Comparison of ENCODE assay signal across 1 cellular context in genomic region chr16:75109732-75110243, GRCh38.
TF ChIP-seq lines count a peak whose summit lies in the region.

No MANE protein-coding gene starts in this region.

TF ChIP-seq in HepG2, 621 proteins besides CTCF, POLR2A, EP300 and RAD21:
- TF ChIP-seq HIC2 (CRISPR knock-in tag; IDR thresholded peaks at IDR 0.05; ENCODE audit: low read depth) = 0 out of 2 replicates have a peak, but pooled peaks have one; percentile 26
- peak; percentile 16; the same call in 1 of the 2 replicates for TF ChIP-seq KDM2A (CRISPR knock-in tag; IDR thresholded peaks at IDR 0.05; ENCODE audit: borderline replicate concordance, low read depth)
- TF ChIP-seq ZNF12 (CRISPR knock-in tag; IDR thresholded peaks at IDR 0.05) = no peak
- TF ChIP-seq ZNF768 (CRISPR knock-in tag; IDR thresholded peaks at IDR 0.05) = peak; percentile 21; the same call in 1 of the 2 replicates
- TF ChIP-seq HNRNPL (IDR thresholded peaks at IDR 0.05; ENCODE audit: low read depth, low read length) = peak; percentile 67; the same call in 1 of the 2 replicates
- no peak for TF ChIP-seq ELF4 (CRISPR knock-in tag; IDR thresholded peaks at IDR 0.05; ENCODE audit: borderline replicate concordance)
- peak; percentile 84 for TF ChIP-seq AGO2 (optimal IDR thresholded peaks at IDR 0.05; ENCODE audit: low read depth, low read length)
- no peak for TF ChIP-seq ZNF558 (CRISPR knock-in tag; IDR thresholded peaks at IDR 0.05; ENCODE audit: borderline replicate concordance)
- TF ChIP-seq, protein P1, sequence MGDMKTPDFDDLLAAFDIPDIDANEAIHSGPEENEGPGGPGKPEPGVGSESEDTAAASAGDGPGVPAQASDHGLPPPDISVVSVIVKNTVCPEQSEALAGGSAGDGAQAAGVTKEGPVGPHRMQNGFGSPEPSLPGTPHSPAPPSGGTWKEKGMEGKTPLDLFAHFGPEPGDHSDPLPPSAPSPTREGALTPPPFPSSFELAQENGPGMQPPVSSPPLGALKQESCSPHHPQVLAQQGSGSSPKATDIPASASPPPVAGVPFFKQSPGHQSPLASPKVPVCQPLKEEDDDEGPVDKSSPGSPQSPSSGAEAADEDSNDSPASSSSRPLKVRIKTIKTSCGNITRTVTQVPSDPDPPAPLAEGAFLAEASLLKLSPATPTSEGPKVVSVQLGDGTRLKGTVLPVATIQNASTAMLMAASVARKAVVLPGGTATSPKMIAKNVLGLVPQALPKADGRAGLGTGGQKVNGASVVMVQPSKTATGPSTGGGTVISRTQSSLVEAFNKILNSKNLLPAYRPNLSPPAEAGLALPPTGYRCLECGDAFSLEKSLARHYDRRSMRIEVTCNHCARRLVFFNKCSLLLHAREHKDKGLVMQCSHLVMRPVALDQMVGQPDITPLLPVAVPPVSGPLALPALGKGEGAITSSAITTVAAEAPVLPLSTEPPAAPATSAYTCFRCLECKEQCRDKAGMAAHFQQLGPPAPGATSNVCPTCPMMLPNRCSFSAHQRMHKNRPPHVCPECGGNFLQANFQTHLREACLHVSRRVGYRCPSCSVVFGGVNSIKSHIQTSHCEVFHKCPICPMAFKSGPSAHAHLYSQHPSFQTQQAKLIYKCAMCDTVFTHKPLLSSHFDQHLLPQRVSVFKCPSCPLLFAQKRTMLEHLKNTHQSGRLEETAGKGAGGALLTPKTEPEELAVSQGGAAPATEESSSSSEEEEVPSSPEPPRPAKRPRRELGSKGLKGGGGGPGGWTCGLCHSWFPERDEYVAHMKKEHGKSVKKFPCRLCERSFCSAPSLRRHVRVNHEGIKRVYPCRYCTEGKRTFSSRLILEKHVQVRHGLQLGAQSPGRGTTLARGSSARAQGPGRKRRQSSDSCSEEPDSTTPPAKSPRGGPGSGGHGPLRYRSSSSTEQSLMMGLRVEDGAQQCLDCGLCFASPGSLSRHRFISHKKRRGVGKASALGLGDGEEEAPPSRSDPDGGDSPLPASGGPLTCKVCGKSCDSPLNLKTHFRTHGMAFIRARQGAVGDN (CRISPR knock-in tag; IDR thresholded peaks at IDR 0.05) = 0 out of 2 replicates have a peak, but pooled peaks have one; percentile 4
- TF ChIP-seq ZNF333 (CRISPR knock-in tag; IDR thresholded peaks at IDR 0.05; ENCODE audit: borderline replicate concordance) = no peak
- TF ChIP-seq, protein P2, sequence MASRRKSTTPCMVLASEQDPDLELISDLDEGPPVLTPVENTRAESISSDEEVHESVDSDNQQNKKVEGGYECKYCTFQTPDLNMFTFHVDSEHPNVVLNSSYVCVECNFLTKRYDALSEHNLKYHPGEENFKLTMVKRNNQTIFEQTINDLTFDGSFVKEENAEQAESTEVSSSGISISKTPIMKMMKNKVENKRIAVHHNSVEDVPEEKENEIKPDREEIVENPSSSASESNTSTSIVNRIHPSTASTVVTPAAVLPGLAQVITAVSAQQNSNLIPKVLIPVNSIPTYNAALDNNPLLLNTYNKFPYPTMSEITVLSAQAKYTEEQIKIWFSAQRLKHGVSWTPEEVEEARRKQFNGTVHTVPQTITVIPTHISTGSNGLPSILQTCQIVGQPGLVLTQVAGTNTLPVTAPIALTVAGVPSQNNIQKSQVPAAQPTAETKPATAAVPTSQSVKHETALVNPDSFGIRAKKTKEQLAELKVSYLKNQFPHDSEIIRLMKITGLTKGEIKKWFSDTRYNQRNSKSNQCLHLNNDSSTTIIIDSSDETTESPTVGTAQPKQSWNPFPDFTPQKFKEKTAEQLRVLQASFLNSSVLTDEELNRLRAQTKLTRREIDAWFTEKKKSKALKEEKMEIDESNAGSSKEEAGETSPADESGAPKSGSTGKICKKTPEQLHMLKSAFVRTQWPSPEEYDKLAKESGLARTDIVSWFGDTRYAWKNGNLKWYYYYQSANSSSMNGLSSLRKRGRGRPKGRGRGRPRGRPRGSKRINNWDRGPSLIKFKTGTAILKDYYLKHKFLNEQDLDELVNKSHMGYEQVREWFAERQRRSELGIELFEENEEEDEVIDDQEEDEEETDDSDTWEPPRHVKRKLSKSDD (CRISPR knock-in tag; IDR thresholded peaks at IDR 0.05; ENCODE audit: low read depth) = 0 out of 2 replicates have a peak, but pooled peaks have one; percentile 20
- TF ChIP-seq ZSCAN21 (CRISPR knock-in tag; IDR thresholded peaks at IDR 0.05; ENCODE audit: borderline replicate concordance) = 0 out of 2 replicates have a peak, but pooled peaks have one; percentile 14
- TF ChIP-seq RBM22 (optimal IDR thresholded peaks at IDR 0.05; ENCODE audit: low read length) = peak; percentile 25
TF ChIP-seq in HepG2: peak in this region for 9.
